8 cellular contexts compared by ENCODE assay signal in genomic region chr1:111507411-111508201, GRCh38. TPM values are rescaled to one million over a fixed set of nuclear protein-coding genes. Genes with fewer than 3 reads are reported as not detected.
DNase-seq lines count a peak whose midpoint lies in the region; ATAC-seq and FAIRE-seq lines count a peak whose summit lies in the region.

No MANE protein-coding gene starts in this region.

- 14 to 15% methylated on average over 15 of the region's 15 CpGs for WGBS in esophagus, 2 donors

- no peaks in the 10 kb centered on the region for H3K27me3 ChIP-seq in esophagus (ENCODE audit: control insufficient read depth in 1 of 2, insufficient read depth in 2 of 2, low read length in 2 of 2)

- no peak for FAIRE-seq in GM18507 (lab: Jason Lieb, UNC)

- peak overlapping the region; percentile 32 to 34 for H3K4me3 ChIP-seq in esophagus (ENCODE audit: low read depth in 1 of 2, low read length in 2 of 2)

- peak; percentile 42 for ATAC-seq in HG02870 (IDR thresholded peaks at IDR 0.05; ENCODE audit: unreplicated experiment)
- peak; percentile 75 for ATAC-seq in stimulated activated naive CD8-positive, alpha-beta T cell treated with anti-CD3 and anti-CD28 coated beads, Interleukin-15, Interleukin-2, amounts not matched to agents 100 U/mL and 50 U/mL, for 24 hours

- H3K9me3 ChIP-seq in esophagus (ENCODE audit: control insufficient read depth in 2 of 2, insufficient read depth in 1 of 2, low read depth in 1 of 2, low read length in 1 of 2), result no peaks in the 10 kb centered on the region

- DNase-seq in GM18507 (ENCODE audit: extremely low spot score, insufficient read length, low read depth), result peak; percentile 43
- DNase-seq in NCI-H526 (lab: John Stamatoyannopoulos, UW), result peak; percentile 79 to 80
- DNase-seq in activated CD8-positive, alpha-beta memory T cell treated with anti-CD3 and anti-CD28 coated beads for 4 hours (ENCODE audit: low read depth in 2 of 2), result peak; percentile 34 to 36
- DNase-seq in myocyte (ENCODE audit: low read depth), result peak; percentile 78
- peak; percentile 73 for DNase-seq in stimulated activated naive CD8-positive, alpha-beta T cell treated with anti-CD3 and anti-CD28 coated beads, Interleukin-15, Interleukin-2, amounts not matched to agents 100 U/mL and 50 U/mL, for 24 hours
- DNase-seq in foreskin melanocyte, result no peak

- H3K36me3 ChIP-seq in esophagus (ENCODE audit: control insufficient read depth in 2 of 2, insufficient read depth in 2 of 2, low read length in 1 of 2), result no peaks in the 10 kb centered on the region

- H3K27ac ChIP-seq in esophagus (ENCODE audit: low read depth in 2 of 2, low read length in 1 of 2), result peak overlapping the region; percentile 95 to 99

- peaks cover 0 to 5% of the 10 kb centered on the region in 2 donors for H3K4me1 ChIP-seq in esophagus (ENCODE audit: control insufficient read depth in 2 of 2, insufficient read depth in 2 of 2, low read length in 1 of 2)

RNA-seq across cellular contexts. Expression of gene ADORA3, which starts 4.2 kb away (rescaled TPM):
- under 1 TPM; 0.94 to 0.99 TPM for polyA plus RNA-seq in esophagus
- total RNA-seq in myocyte, result not detected in 2 replicates
- not detected for polyA plus RNA-seq in myocyte (2012)

RNA-seq across cellular contexts. Expression of gene TMIGD3, which starts 4.2 kb away (rescaled TPM):
- under 1 TPM; 0.31 to 0.79 TPM for polyA plus RNA-seq in esophagus
- total RNA-seq in myocyte, result not detected in 2 replicates
- not detected for polyA plus RNA-seq in myocyte (2012)

RNA-seq across cellular contexts. Expression of gene C1orf162, which starts 33.8 kb away (rescaled TPM):
- 1 to 10 TPM; 3.5 to 4.8 TPM for polyA plus RNA-seq in esophagus
- 0.36 and 0.45 TPM in 2 replicates for total RNA-seq in myocyte
- 0.33 TPM for polyA plus RNA-seq in myocyte (2012)

RNA-seq across cellular contexts. Expression of gene ATP5PB, which starts 58.3 kb away (rescaled TPM):
- 100 to 1,000 TPM; 123 to 319 TPM for polyA plus RNA-seq in esophagus
- 241 and 345 TPM in 2 replicates for total RNA-seq in myocyte
- 211 TPM for polyA plus RNA-seq in myocyte (2012)

RNA-seq across cellular contexts. Expression of gene WDR77, which starts 58.5 kb away (rescaled TPM):
- 10 to 100 TPM; 17.8 to 30.0 TPM for polyA plus RNA-seq in esophagus
- total RNA-seq in myocyte, result 82.1 and 95.7 TPM in 2 replicates
- polyA plus RNA-seq in myocyte (2012), result 53.3 TPM
